In genomic region chr1:232489256-232489655, GRCh38 we compare ENCODE assay signal across 30 cellular contexts.
"Had no signal": no experiment of that assay in that cellular context is flagged by ENCODE, and none has a peak within 500 bp of the region (broad histone marks: within the 10 kb centered on the region; RNA-seq: fewer than 3 reads in every experiment).

No MANE protein-coding gene starts in this region.

- H3K36me3 ChIP-seq: pancreas, prostate gland, thoracic aorta had no signal

- H3K27me3 ChIP-seq: left lung, pancreas, sigmoid colon, spleen, suprapubic skin, tibial artery, upper lobe of right lung had no signal

- H3K4me3 ChIP-seq: left lung, lower lobe of right lung, pancreas, prostate gland, sigmoid colon, spleen, suprapubic skin, thoracic aorta, tibial artery, upper lobe of right lung had no signal

- ATAC-seq: left colon; left lung; lower lobe of right lung; naive thymus-derived CD8-positive, alpha-beta T cell; pancreas; right cardiac atrium; stimulated activated effector memory CD8-positive, alpha-beta T cell treated with anti-CD3 and anti-CD28 coated beads, Interleukin-12 subunit alpha, Interleukin-12 subunit beta, amount 100 ng/mL, for 72 hours; upper lobe of right lung had no signal

- FAIRE-seq: kidney, pancreas, small intestine, urothelium cell line had no signal

- H3K4me1 Mint-ChIP-seq: immature natural killer cell; naive thymus-derived CD8-positive, alpha-beta T cell; neural crest cell; stimulated activated effector memory CD8-positive, alpha-beta T cell treated with anti-CD3 and anti-CD28 coated beads, Interleukin-12 subunit alpha, Interleukin-12 subunit beta, amount 100 ng/mL, for 72 hours had no signal

- H3K9me3 Mint-ChIP-seq: immature natural killer cell; naive thymus-derived CD8-positive, alpha-beta T cell; nephron; neural crest cell; stimulated activated effector memory CD8-positive, alpha-beta T cell treated with anti-CD3 and anti-CD28 coated beads, Interleukin-12 subunit alpha, Interleukin-12 subunit beta, amount 100 ng/mL, for 72 hours; stimulated activated naive CD8-positive, alpha-beta T cell treated with anti-CD3 and anti-CD28 coated beads, Interleukin-15, Interleukin-2, amounts not matched to agents 100 ng/mL and 50 ng/mL, for 24 hours had no signal

- H3K27ac Mint-ChIP-seq: immature natural killer cell; naive thymus-derived CD8-positive, alpha-beta T cell; nephron; stimulated activated effector memory CD8-positive, alpha-beta T cell treated with anti-CD3 and anti-CD28 coated beads, Interleukin-12 subunit alpha, Interleukin-12 subunit beta, amount 100 ng/mL, for 72 hours; stimulated activated naive CD8-positive, alpha-beta T cell treated with anti-CD3 and anti-CD28 coated beads, Interleukin-15, Interleukin-2, amounts not matched to agents 100 ng/mL and 50 ng/mL, for 24 hours had no signal

- H3K27me3 Mint-ChIP-seq: stimulated activated naive CD8-positive, alpha-beta T cell treated with anti-CD3 and anti-CD28 coated beads, Interleukin-15, Interleukin-2, amounts not matched to agents 100 ng/mL and 50 ng/mL, for 24 hours had no signal

- H3K4me3 Mint-ChIP-seq: immature natural killer cell; naive thymus-derived CD8-positive, alpha-beta T cell; nephron; neural crest cell; stimulated activated effector memory CD8-positive, alpha-beta T cell treated with anti-CD3 and anti-CD28 coated beads, Interleukin-12 subunit alpha, Interleukin-12 subunit beta, amount 100 ng/mL, for 72 hours; stimulated activated naive CD8-positive, alpha-beta T cell treated with anti-CD3 and anti-CD28 coated beads, Interleukin-15, Interleukin-2, amounts not matched to agents 100 ng/mL and 50 ng/mL, for 24 hours had no signal

- DNase-seq: hypothalamus; immature natural killer cell; kidney; left colon; left lung; lower lobe of right lung; mammary epithelial cell; mesenchymal stem cell; naive thymus-derived CD8-positive, alpha-beta T cell; nucleus accumbens; pancreas; posterior cingulate gyrus; retina; right cardiac atrium; sigmoid colon; small intestine; spleen; stimulated activated CD4-positive, alpha-beta T cell treated with anti-CD3 and anti-CD28 coated beads, Interleukin-4, amount 100 ng/mL, for 24 hours; stimulated activated naive CD4-positive, alpha-beta T cell; tibial artery; trophoblast cell; upper lobe of right lung had no signal

- H3K36me3 Mint-ChIP-seq: naive thymus-derived CD8-positive, alpha-beta T cell had no signal
